Comparison of ENCODE assay signal across 16 cellular contexts in the genomic region with DNA sequence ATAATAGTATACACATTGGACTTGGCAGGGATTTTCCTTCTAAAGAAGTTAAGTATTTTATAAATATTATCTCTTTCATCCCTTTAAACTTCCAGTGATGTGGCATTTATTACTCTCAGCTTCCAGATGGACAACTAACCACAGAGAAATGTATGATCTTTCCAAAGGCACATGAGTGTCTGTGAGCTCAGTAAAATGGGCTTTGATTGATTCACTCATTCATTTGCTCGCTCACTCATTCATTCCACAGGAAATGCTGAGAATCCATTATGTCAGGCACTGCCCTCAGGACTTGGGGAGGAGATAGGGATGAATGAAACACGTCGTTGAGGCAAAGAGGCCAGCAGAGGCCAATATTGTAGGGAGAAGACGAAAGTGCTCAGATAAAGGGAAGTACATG.
DNase-seq lines count a peak whose midpoint lies in the region; ATAC-seq, FAIRE-seq and TF ChIP-seq lines count a peak whose summit lies in the region.
"Had no signal": no experiment of that assay in that cellular context is flagged by ENCODE, and none has a peak within 500 bp of the region (broad histone marks: within the 10 kb centered on the region; RNA-seq: fewer than 3 reads in every experiment).

No MANE protein-coding gene starts in this region.

- H3K9ac ChIP-seq in keratinocyte (ENCODE audit: control insufficient read depth, extremely low read depth, insufficient read depth, low read length), result no peak overlapping the region
- H3K9ac ChIP-seq: KMS-11 had no signal

- dilution Hi-C loops in keratinocyte (cut with MboI; ENCODE audit: extremely low pct_ligation_motif_present, low sequenced_read_pairs), result no loop called here

- peak overlapping the region; percentile 44 for H2AFZ ChIP-seq in keratinocyte (ENCODE audit: control insufficient read depth, low read length)

- H3K4me3 ChIP-seq in AG10803 (ENCODE audit: low read length) (peak overlapping the region; percentile 11; the same call in 1 of the 2 replicates), keratinocyte (ENCODE audit: control insufficient read depth in 2 of 3, extremely low read depth in 1 of 3, insufficient read depth in 2 of 3, low read depth in 1 of 3, low read length in 3 of 3) (no peak overlapping the region), left lung (no peak overlapping the region)
- H3K4me3 ChIP-seq: esophagus squamous epithelium, lower lobe of right lung, vagina had no signal

- no peaks in the 10 kb centered on the region for H3K27me3 ChIP-seq in keratinocyte (ENCODE audit: control insufficient read depth, extremely low read depth, insufficient read depth, low read length)
- no peaks in the 10 kb centered on the region for H3K27me3 ChIP-seq in left lung
- H3K27me3 ChIP-seq: esophagus squamous epithelium, vagina had no signal

- H3K36me3 ChIP-seq in keratinocyte (ENCODE audit: control insufficient read depth in 2 of 2, extremely low read depth in 1 of 2, insufficient read depth in 2 of 2, low read length in 2 of 2), result no peaks in the 10 kb centered on the region
- H3K36me3 ChIP-seq in left lung, result no peaks in the 10 kb centered on the region
- H3K36me3 ChIP-seq: esophagus squamous epithelium, lower lobe of right lung, vagina had no signal

- no peak for ATAC-seq in left lung
- no peak for ATAC-seq in GM19397 (IDR thresholded peaks at IDR 0.05; ENCODE audit: unreplicated experiment)
- ATAC-seq: activated CD8-positive, alpha-beta T cell treated with anti-CD3 and anti-CD28 coated beads, Interleukin-2, amount 10 ng/mL, durations not matched to agents 7 days and 5 days; lower lobe of right lung; natural killer cell had no signal

- no peaks in the 10 kb centered on the region for H3K79me2 ChIP-seq in keratinocyte (ENCODE audit: control insufficient read depth, insufficient read depth, low read length)

- no peak for FAIRE-seq in HTR-8/SVneo (lab: Jason Lieb, UNC)
- FAIRE-seq in keratinocyte (lab: Jason Lieb, UNC), result peak; percentile 13

- H3K9me3 ChIP-seq in keratinocyte (ENCODE audit: control insufficient read depth, low read depth, low read length), result peaks cover 4% of the 10 kb centered on the region
- no peaks in the 10 kb centered on the region for H3K9me3 ChIP-seq in left lung
- H3K9me3 ChIP-seq: esophagus squamous epithelium, lower lobe of right lung, vagina had no signal

- TF ChIP-seq CTCF in AG10803 (conservative IDR thresholded peaks at IDR 0.05; ENCODE audit: low read length) (0 out of 2 replicates have a peak, but pooled peaks have one; percentile 8), keratinocyte (optimal IDR thresholded peaks at IDR 0.05 in 1 of 3, IDR thresholded peaks at IDR 0.05 in 1 of 3, conservative IDR thresholded peaks at IDR 0.05 in 1 of 3; ENCODE audit: extremely low read depth in 1 of 3, insufficient read depth in 2 of 3, low read length in 3 of 3) (no peak), left lung (IDR thresholded peaks at IDR 0.05) (no peak)

- no peaks in the 10 kb centered on the region for H3K9me1 ChIP-seq in keratinocyte (ENCODE audit: control insufficient read depth, extremely low read depth, insufficient read depth, low read length)

- no peak overlapping the region for H3K27ac ChIP-seq in keratinocyte (ENCODE audit: control insufficient read depth, insufficient read depth, low read length)
- no peak overlapping the region for H3K27ac ChIP-seq in left lung
- H3K27ac ChIP-seq: esophagus squamous epithelium, KMS-11, lower lobe of right lung, vagina had no signal

- no peak overlapping the region for H3K4me2 ChIP-seq in keratinocyte (ENCODE audit: control insufficient read depth, extremely low read depth, insufficient read depth, low read depth, low read length)
- H3K4me2 ChIP-seq: KMS-11 had no signal

- H3K4me1 ChIP-seq in keratinocyte (ENCODE audit: control insufficient read depth, extremely low read depth, insufficient read depth, low read length) (no peaks in the 10 kb centered on the region), left lung (no peaks in the 10 kb centered on the region)
- H3K4me1 ChIP-seq: esophagus squamous epithelium, lower lobe of right lung, vagina had no signal

- DNase-seq in AG10803 (ENCODE audit: low read depth), result peak; percentile 78
- DNase-seq in HTR-8/SVneo (ENCODE audit: insufficient read length, low spot score), result peak; percentile 7
- DNase-seq in amniotic stem cell (lab: John Stamatoyannopoulos, UW), result peak; percentile 2
- DNase-seq in keratinocyte (ENCODE audit: low read depth, low spot score), result no peak
- DNase-seq in activated naive CD4-positive, alpha-beta T cell treated with Interleukin-2 at 50 U/mL for 16 hours, result no peak
- no peak for DNase-seq in Kasumi-1 (lab: John Stamatoyannopoulos, UW)
- no peak for DNase-seq in left lung
- DNase-seq: activated CD8-positive, alpha-beta T cell treated with anti-CD3 and anti-CD28 coated beads, Interleukin-2, amount 10 ng/mL, durations not matched to agents 7 days and 5 days; esophagus squamous epithelium; lower lobe of right lung; natural killer cell; NCI-H1694; NCI-H446 treated with DMSO at 0.1 percent for 48 hours had no signal

- intact Hi-C loops in left lung (cut with DNase I), result no loop called here

- no peaks in the 10 kb centered on the region for H4K20me1 ChIP-seq in keratinocyte (ENCODE audit: control insufficient read depth, extremely low read depth, insufficient read depth, low read length)

Comparison
In these comparisons a context has a peak if more than half of its experiments do, and no peak if none do; other contexts are left out.
1. DNase-seq: peak in AG10803 (single experiment), HTR-8/SVneo (single experiment) and amniotic stem cell (single experiment); none in keratinocyte (single experiment), activated naive CD4-positive, alpha-beta T cell treated with Interleukin-2 at 50 U/mL for 16 hours (single experiment), Kasumi-1 (0 of 2) and left lung (0 of 2).